In genomic region chr18:32093523-32093922, GRCh38 we compare ENCODE assay signal across 8 cellular contexts. TPM values are rescaled to one million over a fixed set of nuclear protein-coding genes. Genes with fewer than 3 reads are reported as not detected.
DNase-seq lines count a peak whose midpoint lies in the region; ATAC-seq and TF ChIP-seq lines count a peak whose summit lies in the region.

No MANE protein-coding gene starts in this region.

- H3K4me2 ChIP-seq in DND-41 (ENCODE audit: insufficient read depth, low read length) = peak overlapping the region; percentile 84

- H3K9me3 ChIP-seq in DND-41 (ENCODE audit: insufficient read depth, low read length, severe bottlenecking) (no peaks in the 10 kb centered on the region), adrenal gland (replicated peaks in 1 of 3) (no peaks in the 10 kb centered on the region), left lung (no peaks in the 10 kb centered on the region), transverse colon (no peaks in the 10 kb centered on the region)

- H3K27ac ChIP-seq in DND-41 (ENCODE audit: low read length) (peak overlapping the region; percentile 94), adrenal gland (peak overlapping the region; percentile 55 to 100 (median 99)), left lung (peak overlapping the region; percentile 100), transverse colon (peak overlapping the region; percentile 100)

- WGBS in adrenal gland, 4 donors = 11 to 15% (median 12%) methylated on average over 7 of the region's 7 CpGs
- 2 to 5% methylated on average over 7 of the region's 7 CpGs for WGBS in transverse colon (ENCODE audit: low coverage in 1 of 2), 2 donors

- H2AFZ ChIP-seq in DND-41 (ENCODE audit: low read depth, low read length) = peak overlapping the region; percentile 97

- in situ Hi-C loops in transverse colon (cut with MboI; ENCODE audit: low pct_ligation_motif_present in 1 of 4, low pct_unique_long_range_greater_than_20kb in 1 of 4, low sequenced_read_pairs in 3 of 4) = loop anchor here in 1 of 4 donors (25.0 kb wide), 1 partner anchor 156 kb away; the partner anchor contains the start of gene TRAPPC8

- peaks cover 55% of the 10 kb centered on the region for H4K20me1 ChIP-seq in DND-41 (ENCODE audit: insufficient read depth, low read length)

- H3K4me1 ChIP-seq in DND-41 (ENCODE audit: insufficient read depth, low read length) (peaks cover 46% of the 10 kb centered on the region), adrenal gland (replicated peaks in 1 of 2) (peaks cover 23 to 27% of the 10 kb centered on the region in 2 donors), left lung (peaks cover 0 to 44% of the 10 kb centered on the region in 2 donors), transverse colon (peaks cover 16 to 44% (median 26%) of the 10 kb centered on the region in 4 donors)

- intact Hi-C loops in adrenal gland (cut with DNase I) (loop anchor here in 1 of 2 donors (5.0 kb wide), 2 partner anchors 76 to 166 kb away; partner anchors contain the start of gene RNF125), left lung (cut with DNase I) (no loop called here), transverse colon (cut with DNase I; ENCODE audit: low total_unique reads) (no loop called here)

- ATAC-seq in DND-41 (ENCODE audit: insufficient read depth, low read depth) (no peak), left lung (no peak)

- no peak for DNase-seq in DND-41
- DNase-seq in HPDE6-E6E7 (ENCODE audit: extremely low spot score) = peak; percentile 5
- DNase-seq in adrenal gland = no peak
- DNase-seq in left lung = no peak
- DNase-seq in transverse colon = peak; percentile 14
- DNase-seq in NCI-H1930 (lab: John Stamatoyannopoulos, UW) = no peak
- no peak for DNase-seq in stimulated activated CD4-positive, alpha-beta T cell treated with anti-CD3 and anti-CD28 coated beads, Interleukin-4, amount 100 ng/mL, for 24 hours
- DNase-seq in globus pallidus (ENCODE audit: low spot score) = no peak

- TF ChIP-seq POLR2A in adrenal gland (IDR thresholded peaks at IDR 0.05) = no peak
- TF ChIP-seq POLR2A in transverse colon (IDR thresholded peaks at IDR 0.05) = no peak

- peak overlapping the region; percentile 92 for H3K9ac ChIP-seq in DND-41 (ENCODE audit: low read depth, low read length)

- H3K79me2 ChIP-seq in DND-41 (ENCODE audit: insufficient read depth, low read length) = peaks cover 61% of the 10 kb centered on the region

- no peak for TF ChIP-seq EP300 in transverse colon (IDR thresholded peaks at IDR 0.05; ENCODE audit: low read depth)

- H3K27me3 ChIP-seq in DND-41 (ENCODE audit: insufficient read depth, low read length, poor library complexity) = no peaks in the 10 kb centered on the region
- no peaks in the 10 kb centered on the region for H3K27me3 ChIP-seq in adrenal gland
- H3K27me3 ChIP-seq in left lung = no peaks in the 10 kb centered on the region
- no peaks in the 10 kb centered on the region for H3K27me3 ChIP-seq in transverse colon

- TF ChIP-seq CTCF in DND-41 (IDR thresholded peaks at IDR 0.05; ENCODE audit: borderline replicate concordance, extremely low read depth, low read length, poor library complexity, severe bottlenecking) = no peak
- TF ChIP-seq CTCF in adrenal gland (IDR thresholded peaks at IDR 0.05) = no peak
- no peak for TF ChIP-seq CTCF in left lung (IDR thresholded peaks at IDR 0.05)
- no peak for TF ChIP-seq CTCF in transverse colon (IDR thresholded peaks at IDR 0.05)

- H3K36me3 ChIP-seq in DND-41 (ENCODE audit: insufficient read depth, low read length) = peaks cover 48% of the 10 kb centered on the region
- H3K36me3 ChIP-seq in adrenal gland (replicated peaks in 1 of 2) = no peaks in the 10 kb centered on the region
- no peaks in the 10 kb centered on the region for H3K36me3 ChIP-seq in left lung
- no peaks in the 10 kb centered on the region for H3K36me3 ChIP-seq in transverse colon

- H3K4me3 ChIP-seq in DND-41 (ENCODE audit: low read depth in 1 of 2, low read length in 2 of 2) (peak overlapping the region; percentile 95 to 98), adrenal gland (peak overlapping the region in 3 of 4 donors; percentile 5 to 93 (median 69)), left lung (peak overlapping the region; percentile 96 to 98), transverse colon (peak overlapping the region; percentile 51 to 98 (median 88))

RNA-seq across cellular contexts. Expression of gene RNF138, which starts 1.8 kb away (rescaled TPM):
- total RNA-seq in adrenal gland (10 to 100 TPM in 7 of 8 donors, 1 to 10 TPM in 1; 5.8 to 41.6 (median 16.4) TPM), left lung (10 to 100 TPM; 24.7 to 30.7 TPM), transverse colon (10 to 100 TPM; 18.3 to 32.2 (median 28.5) TPM)
- polyA plus RNA-seq in adrenal gland = 10 to 100 TPM in 1 of 3 donors, 1 to 10 TPM in 2; 5.2 to 10.0 (median 6.9) TPM

Comparison
In these comparisons a context has a peak if more than half of its experiments do, and no peak if none do; other contexts are left out.
1. DNase-seq: peak in HPDE6-E6E7 (single experiment) and transverse colon (single experiment); none in DND-41 (single experiment), adrenal gland (0 of 7), left lung (0 of 2), NCI-H1930 (0 of 2), stimulated activated CD4-positive, alpha-beta T cell treated with anti-CD3 and anti-CD28 coated beads, Interleukin-4, amount 100 ng/mL, for 24 hours (single experiment) and globus pallidus (single experiment).
2. Peak in every context shown above with its lines, with median percentiles within 50 percentile points of each other: H3K27ac ChIP-seq and H3K4me3 ChIP-seq.